In the genomic region with DNA sequence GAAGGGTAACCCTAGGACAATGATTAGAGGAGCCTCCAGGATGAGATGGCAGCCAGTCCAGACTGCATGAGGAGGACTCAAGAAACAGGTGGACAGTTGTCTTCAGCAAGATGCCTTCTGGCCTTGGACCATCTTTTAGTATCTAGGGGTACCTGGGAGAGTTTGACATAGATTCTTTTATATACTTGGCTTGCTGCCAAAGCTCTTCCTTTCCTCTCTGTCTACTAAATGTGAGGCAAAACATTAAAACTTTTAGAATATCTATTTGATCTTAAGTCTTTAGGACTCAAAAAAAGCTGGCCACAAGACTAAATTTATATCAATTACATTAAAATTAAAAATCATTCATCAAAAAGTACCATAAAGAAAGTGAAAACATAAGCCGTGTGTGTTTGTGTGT, we compare ENCODE assay signal across 8 cellular contexts. TPM values are rescaled to one million over a fixed set of nuclear protein-coding genes. Genes with fewer than 3 reads are reported as not detected.
"Had no signal": no experiment of that assay in that cellular context is flagged by ENCODE, and none has a peak within 500 bp of the region (broad histone marks: within the 10 kb centered on the region; RNA-seq: fewer than 3 reads in every experiment).

No MANE protein-coding gene starts in this region.

- DNase-seq: H9, HCEC 1CT, IMR-90, KG1 had no signal

- H3K4me3 ChIP-seq: GM23338 had no signal

- ATAC-seq: GM23338 had no signal

- H3K4me2 ChIP-seq: GM23338 had no signal

- H2AFZ ChIP-seq: GM23338 had no signal

- FAIRE-seq: H1, H54, HTR-8/SVneo had no signal

RNA-seq across cellular contexts. Expression of gene NKX3-2, which starts 18.6 kb away (rescaled TPM):
- total RNA-seq: IMR-90 had no signal
- polyA plus RNA-seq: GM23338, H1 had no signal
